ENCODE assay signal across 23 cellular contexts in genomic region chr1:1551524-1552262, GRCh38. TPM values are rescaled to one million over a fixed set of nuclear protein-coding genes. Genes with fewer than 3 reads are reported as not detected.
A peak's percentile ranks its signal among the peaks of the same experiment; 100 is the strongest.
DNase-seq lines count a peak whose midpoint lies in the region; ATAC-seq and TF ChIP-seq lines count a peak whose summit lies in the region.
"Had no signal": no experiment of that assay in that cellular context is flagged by ENCODE, and none has a peak within 500 bp of the region (broad histone marks: within the 10 kb centered on the region; RNA-seq: fewer than 3 reads in every experiment).

No MANE protein-coding gene starts in this region.

- peak overlapping the region in 2 of 3 donors; percentile 13 to 71 for H3K9ac ChIP-seq in skeletal muscle tissue (ENCODE audit: low read depth in 1 of 3, low read length in 3 of 3)
- H3K9ac ChIP-seq: SK-N-SH had no signal

- H3K4me1 ChIP-seq in skeletal muscle tissue (ENCODE audit: control insufficient read depth in 3 of 3, insufficient read depth in 3 of 3, low read length in 3 of 3), result peaks cover 28 to 52% (median 44%) of the 10 kb centered on the region in 3 donors

- peaks cover 2% of the 10 kb centered on the region for H3K36me3 Mint-ChIP-seq in activated naive CD8-positive, alpha-beta T cell treated with anti-CD3 and anti-CD28 coated beads for 36 hours
- H3K36me3 Mint-ChIP-seq in activated naive CD8-positive, alpha-beta T cell treated with anti-CD3 and anti-CD28 coated beads, Interleukin-2, amount 50 U/mL, for 24 hours (ENCODE audit: low read depth), result peaks cover 2% of the 10 kb centered on the region
- no peaks in the 10 kb centered on the region for H3K36me3 Mint-ChIP-seq in glutamatergic neuron (ENCODE audit: unreplicated experiment)

- H3K27ac ChIP-seq in RWPE1, result peak overlapping the region; percentile 46
- H3K27ac ChIP-seq in skeletal muscle tissue (ENCODE audit: low read depth, low read length), result no peak overlapping the region
- H3K27ac ChIP-seq: thoracic aorta had no signal

- POLR2A ChIA-PET in RWPE1 (lab: Yijun Ruan, JAX; ENCODE audit: low non-redundant PET), result no interaction called here

- no peak for ATAC-seq in activated naive CD8-positive, alpha-beta T cell treated with anti-CD3 and anti-CD28 coated beads, Interleukin-2, amount 50 U/mL, for 24 hours
- ATAC-seq in GM19328 (IDR thresholded peaks at IDR 0.05; ENCODE audit: unreplicated experiment), result no peak

- no peaks in the 10 kb centered on the region for H3K9me3 Mint-ChIP-seq in activated naive CD8-positive, alpha-beta T cell treated with anti-CD3 and anti-CD28 coated beads for 36 hours
- no peaks in the 10 kb centered on the region for H3K9me3 Mint-ChIP-seq in activated naive CD8-positive, alpha-beta T cell treated with anti-CD3 and anti-CD28 coated beads, Interleukin-2, amount 50 U/mL, for 24 hours
- H3K9me3 Mint-ChIP-seq in glutamatergic neuron (ENCODE audit: unreplicated experiment), result peaks cover 5% of the 10 kb centered on the region
- H3K9me3 Mint-ChIP-seq: activated CD4-positive, alpha-beta T cell treated with anti-CD3 and anti-CD28 coated beads, Interleukin-2, amount 10 ng/mL, durations not matched to agents 24 days and 14 days had no signal

- no peak overlapping the region for H3K4me3 Mint-ChIP-seq in activated naive CD8-positive, alpha-beta T cell treated with anti-CD3 and anti-CD28 coated beads for 36 hours
- no peak overlapping the region for H3K4me3 Mint-ChIP-seq in activated naive CD8-positive, alpha-beta T cell treated with anti-CD3 and anti-CD28 coated beads, Interleukin-2, amount 50 U/mL, for 24 hours
- peak overlapping the region; percentile 74 for H3K4me3 Mint-ChIP-seq in glutamatergic neuron (ENCODE audit: unreplicated experiment)
- H3K4me3 Mint-ChIP-seq: activated CD4-positive, alpha-beta T cell treated with anti-CD3 and anti-CD28 coated beads, Interleukin-2, amount 10 ng/mL, durations not matched to agents 24 days and 14 days; activated CD8-positive, alpha-beta memory T cell treated with anti-CD3 and anti-CD28 coated beads, Interleukin-2, amount 10 ng/mL, durations not matched to agents 7 days and 5 days; B cell had no signal

- H3K27me3 Mint-ChIP-seq in activated naive CD8-positive, alpha-beta T cell treated with anti-CD3 and anti-CD28 coated beads for 36 hours, result no peaks in the 10 kb centered on the region
- H3K27me3 Mint-ChIP-seq in activated naive CD8-positive, alpha-beta T cell treated with anti-CD3 and anti-CD28 coated beads, Interleukin-2, amount 50 U/mL, for 24 hours, result no peaks in the 10 kb centered on the region
- H3K27me3 Mint-ChIP-seq in glutamatergic neuron (ENCODE audit: unreplicated experiment), result peaks cover 5% of the 10 kb centered on the region
- H3K27me3 Mint-ChIP-seq: activated CD4-positive, alpha-beta T cell treated with anti-CD3 and anti-CD28 coated beads, Interleukin-2, amount 10 ng/mL, durations not matched to agents 24 days and 14 days; activated CD8-positive, alpha-beta memory T cell treated with anti-CD3 and anti-CD28 coated beads, Interleukin-2, amount 10 ng/mL, durations not matched to agents 7 days and 5 days; B cell had no signal

- CTCF ChIA-PET in RWPE1 (lab: Yijun Ruan, JAX), result interaction anchor here (0.6 kb wide), 1 partner anchor 60 kb away, joined by 3 read pairs; no protein-coding TSS in a partner anchor

- no peak for DNase-seq in activated naive CD8-positive, alpha-beta T cell treated with anti-CD3 and anti-CD28 coated beads for 36 hours
- no peak for DNase-seq in activated naive CD8-positive, alpha-beta T cell treated with anti-CD3 and anti-CD28 coated beads, Interleukin-2, amount 50 U/mL, for 24 hours
- DNase-seq in RWPE1 (ENCODE audit: low spot score) (no peak), glutamatergic neuron (no peak), glomerular visceral epithelial cell (ENCODE audit: extremely low spot score) (no peak)
- no peak for DNase-seq in activated CD4-positive, alpha-beta T cell treated with anti-CD3 and anti-CD28 coated beads for 4 hours
- DNase-seq: activated CD4-positive, alpha-beta T cell treated with anti-CD3 and anti-CD28 coated beads, Interleukin-2, amount 10 ng/mL, durations not matched to agents 24 days and 14 days; activated CD8-positive, alpha-beta memory T cell treated with anti-CD3 and anti-CD28 coated beads, Interleukin-2, amount 10 ng/mL, durations not matched to agents 7 days and 5 days; cortex of kidney; mammary epithelial cell; NCI-H1105; NCI-H2029; NCI-H345; NCI-H748 treated with DMSO at 0.1 percent for 48 hours; stimulated activated CD4-positive, alpha-beta T cell treated with anti-CD3 and anti-CD28 coated beads, Interleukin-2, amount 100 ng/mL, for 24 hours; T-helper 2 cell had no signal

- H3K4me1 Mint-ChIP-seq in activated naive CD8-positive, alpha-beta T cell treated with anti-CD3 and anti-CD28 coated beads for 36 hours, result no peaks in the 10 kb centered on the region
- H3K4me1 Mint-ChIP-seq in activated naive CD8-positive, alpha-beta T cell treated with anti-CD3 and anti-CD28 coated beads, Interleukin-2, amount 50 U/mL, for 24 hours, result peaks cover 2% of the 10 kb centered on the region
- peaks cover 24% of the 10 kb centered on the region for H3K4me1 Mint-ChIP-seq in glutamatergic neuron (ENCODE audit: low read depth, unreplicated experiment)
- H3K4me1 Mint-ChIP-seq: activated CD4-positive, alpha-beta T cell treated with anti-CD3 and anti-CD28 coated beads, Interleukin-2, amount 10 ng/mL, durations not matched to agents 24 days and 14 days had no signal

- H3K27me3 ChIP-seq in skeletal muscle tissue (ENCODE audit: control insufficient read depth in 3 of 3, insufficient read depth in 3 of 3, low read length in 3 of 3), result no peaks in the 10 kb centered on the region

- peak overlapping the region; percentile 29 for H3K27ac Mint-ChIP-seq in activated naive CD8-positive, alpha-beta T cell treated with anti-CD3 and anti-CD28 coated beads for 36 hours
- H3K27ac Mint-ChIP-seq in activated naive CD8-positive, alpha-beta T cell treated with anti-CD3 and anti-CD28 coated beads, Interleukin-2, amount 50 U/mL, for 24 hours, result no peak overlapping the region
- H3K27ac Mint-ChIP-seq in glutamatergic neuron (ENCODE audit: unreplicated experiment), result peak overlapping the region; percentile 94
- H3K27ac Mint-ChIP-seq: activated CD4-positive, alpha-beta T cell treated with anti-CD3 and anti-CD28 coated beads, Interleukin-2, amount 10 ng/mL, durations not matched to agents 24 days and 14 days; activated CD8-positive, alpha-beta memory T cell treated with anti-CD3 and anti-CD28 coated beads, Interleukin-2, amount 10 ng/mL, durations not matched to agents 7 days and 5 days; B cell had no signal

- peaks cover 0 to 6% (median 3%) of the 10 kb centered on the region in 3 donors for H3K36me3 ChIP-seq in skeletal muscle tissue (ENCODE audit: control insufficient read depth in 3 of 3, insufficient read depth in 3 of 3, low read length in 3 of 3)

- no peak overlapping the region for H3K4me3 ChIP-seq in skeletal muscle tissue (ENCODE audit: low read length in 3 of 3)
- H3K4me3 ChIP-seq: GM12878, smooth muscle cell, thoracic aorta had no signal

- no peaks in the 10 kb centered on the region for H3K9me3 ChIP-seq in skeletal muscle tissue (ENCODE audit: control insufficient read depth in 3 of 3, low read length in 3 of 3)
- H3K9me3 ChIP-seq: SK-N-SH, thoracic aorta had no signal

- TF ChIP-seq CTCF in RWPE1 (conservative IDR thresholded peaks at IDR 0.05; ENCODE audit: low read depth) (no peak), glutamatergic neuron (IDR thresholded peaks at IDR 0.05; ENCODE audit: partially characterized antibody, unreplicated experiment) (no peak)

RNA-seq across cellular contexts. Expression of gene TMEM240, which starts 11.3 kb away (rescaled TPM):
- total RNA-seq in activated naive CD8-positive, alpha-beta T cell treated with anti-CD3 and anti-CD28 coated beads for 36 hours, result under 1 TPM in 1 of 2 experiments, not detected in 1; 0.88 TPM
- total RNA-seq in glutamatergic neuron (ENCODE audit: unreplicated experiment) (24.4 TPM), skeletal muscle tissue (2.1 TPM)
- total RNA-seq: activated CD4-positive, alpha-beta T cell treated with anti-CD3 and anti-CD28 coated beads, Interleukin-2, amount 10 ng/mL, durations not matched to agents 24 days and 14 days had no signal

RNA-seq across cellular contexts. Expression of gene SSU72, which starts 23.0 kb away (rescaled TPM):
- total RNA-seq in activated naive CD8-positive, alpha-beta T cell treated with anti-CD3 and anti-CD28 coated beads for 36 hours, result 100 to 1,000 TPM; 124 to 131 TPM
- total RNA-seq in glutamatergic neuron (ENCODE audit: unreplicated experiment) (123 TPM), skeletal muscle tissue (40.2 TPM)

RNA-seq across cellular contexts. Expression of gene ATAD3A, which starts 39.7 kb away (rescaled TPM):
- total RNA-seq in activated naive CD8-positive, alpha-beta T cell treated with anti-CD3 and anti-CD28 coated beads for 36 hours, result 10 to 100 TPM; 87.9 to 89.2 TPM
- total RNA-seq in glutamatergic neuron (ENCODE audit: unreplicated experiment) (32.1 TPM), skeletal muscle tissue (6.8 TPM)

RNA-seq across cellular contexts. Expression of gene FNDC10, which starts 48.2 kb away (rescaled TPM):
- total RNA-seq in activated naive CD8-positive, alpha-beta T cell treated with anti-CD3 and anti-CD28 coated beads for 36 hours, result 1 to 10 TPM; 2.9 to 3.3 TPM
- 11.9 TPM for total RNA-seq in glutamatergic neuron (ENCODE audit: unreplicated experiment)
- total RNA-seq in skeletal muscle tissue, result not detected
